ENCODE assay signal across 17 cellular contexts in genomic region chr18:44683566-44683965, GRCh38. TPM values are rescaled to one million over a fixed set of nuclear protein-coding genes. Genes with fewer than 3 reads are reported as not detected.
DNase-seq lines count a peak whose midpoint lies in the region; ATAC-seq and TF ChIP-seq lines count a peak whose summit lies in the region.
"Had no signal": no experiment of that assay in that cellular context is flagged by ENCODE, and none has a peak within 500 bp of the region (broad histone marks: within the 10 kb centered on the region; RNA-seq: fewer than 3 reads in every experiment).

No MANE protein-coding gene starts in this region.

- H3K9me3 Mint-ChIP-seq in endodermal cell = no peaks in the 10 kb centered on the region
- H3K9me3 Mint-ChIP-seq: activated CD4-positive, alpha-beta memory T cell treated with anti-CD3 and anti-CD28 coated beads, Interleukin-2, amount 10 ng/mL, durations not matched to agents 7 days and 5 days; activated T-helper 2 cell treated with anti-CD3 and anti-CD28 coated beads, Interferon-gamma antibody, Interleukin-2, Interleukin-4, amounts not matched to agents 10 μg/mL and 5 μg/mL and 100 μg/mL, durations not matched to agents 14 hours and 24 hours and 36 hours; dendritic cell treated with granulocyte-macrophage colony-stimulating factor and Interleukin-4, amounts not matched to agents 40 ng/mL and 50 ng/mL, for 4 days; neural crest cell; stimulated activated memory B cell treated with anti-CD40 and anti-IgM and Interleukin-4, amounts not matched to agents 10 μg/mL and 1 μg/mL and 100 μg/mL, for 72 hours had no signal

- peaks cover 82% of the 10 kb centered on the region for H3K79me2 ChIP-seq in KMS-11 (ENCODE audit: insufficient read depth, low read depth)

- H3K4me3 Mint-ChIP-seq in endodermal cell = no peak overlapping the region
- H3K4me3 Mint-ChIP-seq: activated CD4-positive, alpha-beta memory T cell treated with anti-CD3 and anti-CD28 coated beads, Interleukin-2, amount 10 ng/mL, durations not matched to agents 7 days and 5 days; CD4-positive, CD25-positive, alpha-beta regulatory T cell; dendritic cell treated with granulocyte-macrophage colony-stimulating factor and Interleukin-4, amounts not matched to agents 40 ng/mL and 50 ng/mL, for 4 days; neural crest cell; stimulated activated memory B cell treated with anti-CD40 and anti-IgM and Interleukin-4, amounts not matched to agents 10 μg/mL and 1 μg/mL and 100 μg/mL, for 72 hours had no signal

- TF ChIP-seq POLR2A in upper lobe of left lung (IDR thresholded peaks at IDR 0.05) = no peak

- peaks cover 16% of the 10 kb centered on the region for H3K4me1 Mint-ChIP-seq in endodermal cell

- H3K4me1 ChIP-seq in KMS-11 (ENCODE audit: low read depth, poor library complexity, severe bottlenecking) (peaks cover 58% of the 10 kb centered on the region), endodermal cell (ENCODE audit: control insufficient read depth, insufficient read depth, low read length) (peaks cover 23% of the 10 kb centered on the region), muscle layer of duodenum (ENCODE audit: control insufficient read depth in 1 of 2, insufficient read depth in 2 of 2, low read length in 2 of 2) (peaks cover 0 to 9% of the 10 kb centered on the region in 2 donors), upper lobe of left lung (peaks cover 3 to 33% (median 24%) of the 10 kb centered on the region in 4 donors)

- TF ChIP-seq EP300 in upper lobe of left lung (IDR thresholded peaks at IDR 0.05) = no peak

- H3K4me2 ChIP-seq in KMS-11 = peak overlapping the region; percentile 89

- DNase-seq in endodermal cell (no peak), upper lobe of left lung (no peak), NOMO-1 treated with DMSO at 0.1 percent for 48 hours (lab: John Stamatoyannopoulos, UW; ENCODE audit: unreplicated experiment) (no peak), NCI-H2227 (lab: John Stamatoyannopoulos, UW; ENCODE audit: unreplicated experiment) (no peak), germinal center (ENCODE audit: low spot score) (no peak)
- DNase-seq: activated CD4-positive, alpha-beta memory T cell treated with anti-CD3 and anti-CD28 coated beads, Interleukin-2, amount 10 ng/mL, durations not matched to agents 7 days and 5 days; amniotic stem cell; CD4-positive, CD25-positive, alpha-beta regulatory T cell; NCI-H1694 had no signal

- H3K27me3 Mint-ChIP-seq in endodermal cell (ENCODE audit: insufficient read depth) = peaks cover 5% of the 10 kb centered on the region
- H3K27me3 Mint-ChIP-seq: stimulated activated memory B cell treated with anti-CD40 and anti-IgM and Interleukin-4, amounts not matched to agents 10 μg/mL and 1 μg/mL and 100 μg/mL, for 72 hours had no signal

- H3K9ac ChIP-seq in KMS-11 (peak overlapping the region; percentile 98; the same call in 1 of the 2 replicates), endodermal cell (ENCODE audit: extremely low read depth, low read length, poor library complexity, severe bottlenecking) (no peak overlapping the region)

- H3K9me3 ChIP-seq in endodermal cell (ENCODE audit: control insufficient read depth, low read length) (no peaks in the 10 kb centered on the region), muscle layer of duodenum (ENCODE audit: control insufficient read depth in 1 of 2, low read length in 2 of 2) (no peaks in the 10 kb centered on the region), upper lobe of left lung (no peaks in the 10 kb centered on the region)

- H2AFZ ChIP-seq in KMS-11 (ENCODE audit: low read depth) = no peak overlapping the region

- H3K4me3 ChIP-seq in KMS-11 (IDR thresholded peaks at IDR 0.05; ENCODE audit: insufficient read depth, low read depth, low read length) = no peak overlapping the region
- peak overlapping the region; percentile 90 for H3K4me3 ChIP-seq in endodermal cell (ENCODE audit: low read length)
- H3K4me3 ChIP-seq in muscle layer of duodenum (ENCODE audit: low read depth in 1 of 2, low read length in 2 of 2) = no peak overlapping the region
- H3K4me3 ChIP-seq in upper lobe of left lung = no peak overlapping the region
- H3K4me3 ChIP-seq: K562, SK-N-MC had no signal

- H4K20me1 ChIP-seq in KMS-11 (ENCODE audit: insufficient read depth) = no peaks in the 10 kb centered on the region

- TF ChIP-seq CTCF in KMS-11 (conservative IDR thresholded peaks at IDR 0.05; ENCODE audit: low read depth, low read length) (no peak), endodermal cell (conservative IDR thresholded peaks at IDR 0.05) (no peak), upper lobe of left lung (IDR thresholded peaks at IDR 0.05) (no peak)

- no peaks in the 10 kb centered on the region for H3K36me3 Mint-ChIP-seq in endodermal cell (ENCODE audit: low read depth)
- H3K36me3 Mint-ChIP-seq: CD4-positive, CD25-positive, alpha-beta regulatory T cell had no signal

- H3K27me3 ChIP-seq in KMS-11 (ENCODE audit: insufficient read depth, low read depth) (no peaks in the 10 kb centered on the region), endodermal cell (ENCODE audit: control insufficient read depth, insufficient read depth, low read length, poor library complexity, severe bottlenecking) (no peaks in the 10 kb centered on the region), muscle layer of duodenum (ENCODE audit: low read depth, low read length) (no peaks in the 10 kb centered on the region), upper lobe of left lung (peaks cover 0 to 5% (median 0%) of the 10 kb centered on the region in 4 donors)

- ATAC-seq in upper lobe of left lung (ENCODE audit: low FRiP score in 2 of 2) = no peak
- ATAC-seq: K562; stimulated activated memory B cell treated with anti-CD40 and anti-IgM and Interleukin-4, amounts not matched to agents 10 μg/mL and 1 μg/mL and 100 μg/mL, for 72 hours had no signal

- H3K27ac Mint-ChIP-seq in endodermal cell = peak overlapping the region; percentile 37
- H3K27ac Mint-ChIP-seq: activated CD4-positive, alpha-beta memory T cell treated with anti-CD3 and anti-CD28 coated beads, Interleukin-2, amount 10 ng/mL, durations not matched to agents 7 days and 5 days; activated T-helper 2 cell treated with anti-CD3 and anti-CD28 coated beads, Interferon-gamma antibody, Interleukin-2, Interleukin-4, amounts not matched to agents 10 μg/mL and 5 μg/mL and 100 μg/mL, durations not matched to agents 14 hours and 24 hours and 36 hours; CD4-positive, CD25-positive, alpha-beta regulatory T cell; dendritic cell treated with granulocyte-macrophage colony-stimulating factor and Interleukin-4, amounts not matched to agents 40 ng/mL and 50 ng/mL, for 4 days; stimulated activated memory B cell treated with anti-CD40 and anti-IgM and Interleukin-4, amounts not matched to agents 10 μg/mL and 1 μg/mL and 100 μg/mL, for 72 hours had no signal

- H3K36me3 ChIP-seq in KMS-11 (ENCODE audit: insufficient read depth) (no peaks in the 10 kb centered on the region), endodermal cell (ENCODE audit: control insufficient read depth, insufficient read depth, low read length) (peaks cover under 1% of the 10 kb centered on the region), muscle layer of duodenum (ENCODE audit: control insufficient read depth in 1 of 2, insufficient read depth in 2 of 2, low read length in 2 of 2) (no peaks in the 10 kb centered on the region), upper lobe of left lung (no peaks in the 10 kb centered on the region)

- H3K27ac ChIP-seq in KMS-11 = peak overlapping the region; percentile 92; the same call in 1 of the 2 replicates
- H3K27ac ChIP-seq in endodermal cell (ENCODE audit: low read depth, low read length) = no peak overlapping the region
- peak overlapping the region; percentile 95 for H3K27ac ChIP-seq in muscle layer of duodenum (ENCODE audit: low read length)
- peak overlapping the region in 3 of 4 donors; percentile 21 to 95 (median 87) for H3K27ac ChIP-seq in upper lobe of left lung
- H3K27ac ChIP-seq: SK-N-MC had no signal

RNA-seq across cellular contexts. Expression of gene SETBP1, which starts 2.9 kb away (rescaled TPM):
- 10 to 100 TPM; 17.3 to 20.1 TPM for total RNA-seq in endodermal cell
- polyA plus RNA-seq in endodermal cell (2013, experiment 1 of 2) = 18.5 TPM
- polyA plus RNA-seq in endodermal cell (2013, experiment 2 of 2) = 16.6 TPM
- total RNA-seq in upper lobe of left lung = 10 to 100 TPM; 11.7 to 38.8 (median 16.6) TPM
